In genomic region chr10:17213646-17214349, GRCh38 we compare ENCODE assay signal across 1 cellular context.
A peak's percentile ranks its signal among the peaks of the same experiment; 100 is the strongest.
TF ChIP-seq lines count a peak whose summit lies in the region.

No MANE protein-coding gene starts in this region.

TF ChIP-seq in K562, 482 proteins besides CTCF, POLR2A, EP300 and RAD21 (continued from another document and continues in another):
- no peak for TF ChIP-seq SP2 (IDR thresholded peaks at IDR 0.05; ENCODE audit: extremely low read depth, low read depth, low read length, poor library complexity, severe bottlenecking)
- TF ChIP-seq PRPF4 (IDR thresholded peaks at IDR 0.05; ENCODE audit: insufficient read depth, low read depth, low read length, poor library complexity, severe bottlenecking): no peak
- TF ChIP-seq C11orf30 (IDR thresholded peaks at IDR 0.05; ENCODE audit: low read depth): peak; percentile 27; the same call in 1 of the 2 replicates
- no peak for TF ChIP-seq MEF2D (tag; conservative IDR thresholded peaks at IDR 0.05; ENCODE audit: low read depth)
- no peak for TF ChIP-seq ZNF280A (IDR thresholded peaks at IDR 0.05; ENCODE audit: low read depth, partially characterized antibody)
- no peak for TF ChIP-seq ESRRB (CRISPR knock-in tag; IDR thresholded peaks at IDR 0.05; ENCODE audit: borderline replicate concordance)
- TF ChIP-seq ZKSCAN1 (IDR thresholded peaks at IDR 0.05; ENCODE audit: low read depth, low read length): no peak
- TF ChIP-seq CBX5 (IDR thresholded peaks at IDR 0.05; ENCODE audit: borderline replicate concordance, low read depth): no peak
- no peak for TF ChIP-seq MGA (IDR thresholded peaks at IDR 0.05)
- TF ChIP-seq ZNF12 (CRISPR knock-in tag; IDR thresholded peaks at IDR 0.05): no peak
- TF ChIP-seq HNRNPH1 (optimal IDR thresholded peaks at IDR 0.05; ENCODE audit: low read depth, low read length): no peak
- TF ChIP-seq ZNF561 (CRISPR knock-in tag; conservative IDR thresholded peaks at IDR 0.05): no peak
- TF ChIP-seq POLR2AphosphoS5 (IDR thresholded peaks at IDR 0.05; ENCODE audit: control insufficient read depth, insufficient read depth, low read depth, low read length): no peak
- TF ChIP-seq ZNF277 (CRISPR knock-in tag; IDR thresholded peaks at IDR 0.05; ENCODE audit: borderline replicate concordance): no peak
- TF ChIP-seq TCF7L2 (IDR thresholded peaks at IDR 0.05; ENCODE audit: low read depth, low read length): no peak
- TF ChIP-seq ZNF431 (CRISPR knock-in tag; IDR thresholded peaks at IDR 0.05): no peak
- TF ChIP-seq DMBX1 (CRISPR knock-in tag; IDR thresholded peaks at IDR 0.05; ENCODE audit: borderline replicate concordance): no peak
- TF ChIP-seq MNT (conservative IDR thresholded peaks at IDR 0.05): no peak
- TF ChIP-seq RBM39 (optimal IDR thresholded peaks at IDR 0.05; ENCODE audit: low read depth, low read length): no peak
- TF ChIP-seq AFF4 (CRISPR knock-in tag; IDR thresholded peaks at IDR 0.05): no peak
- TF ChIP-seq POLR2H (tag; IDR thresholded peaks at IDR 0.05; ENCODE audit: low read depth): no peak
- TF ChIP-seq STAT5A (IDR thresholded peaks at IDR 0.05; ENCODE audit: borderline replicate concordance, low read length): no peak
- TF ChIP-seq STAG1 (CRISPR knock-in tag; IDR thresholded peaks at IDR 0.05; ENCODE audit: borderline replicate concordance): no peak
- TF ChIP-seq SRSF1 (IDR thresholded peaks at IDR 0.05; ENCODE audit: low read depth, low read length): no peak
- no peak for TF ChIP-seq NR2F6 (CRISPR knock-in tag; IDR thresholded peaks at IDR 0.05)
- peak; percentile 87 for TF ChIP-seq PRDM10 (IDR thresholded peaks at IDR 0.05; ENCODE audit: partially characterized antibody)
- TF ChIP-seq TBP (optimal IDR thresholded peaks at IDR 0.05; ENCODE audit: low read depth, low read length): no peak
